In the genomic region with DNA sequence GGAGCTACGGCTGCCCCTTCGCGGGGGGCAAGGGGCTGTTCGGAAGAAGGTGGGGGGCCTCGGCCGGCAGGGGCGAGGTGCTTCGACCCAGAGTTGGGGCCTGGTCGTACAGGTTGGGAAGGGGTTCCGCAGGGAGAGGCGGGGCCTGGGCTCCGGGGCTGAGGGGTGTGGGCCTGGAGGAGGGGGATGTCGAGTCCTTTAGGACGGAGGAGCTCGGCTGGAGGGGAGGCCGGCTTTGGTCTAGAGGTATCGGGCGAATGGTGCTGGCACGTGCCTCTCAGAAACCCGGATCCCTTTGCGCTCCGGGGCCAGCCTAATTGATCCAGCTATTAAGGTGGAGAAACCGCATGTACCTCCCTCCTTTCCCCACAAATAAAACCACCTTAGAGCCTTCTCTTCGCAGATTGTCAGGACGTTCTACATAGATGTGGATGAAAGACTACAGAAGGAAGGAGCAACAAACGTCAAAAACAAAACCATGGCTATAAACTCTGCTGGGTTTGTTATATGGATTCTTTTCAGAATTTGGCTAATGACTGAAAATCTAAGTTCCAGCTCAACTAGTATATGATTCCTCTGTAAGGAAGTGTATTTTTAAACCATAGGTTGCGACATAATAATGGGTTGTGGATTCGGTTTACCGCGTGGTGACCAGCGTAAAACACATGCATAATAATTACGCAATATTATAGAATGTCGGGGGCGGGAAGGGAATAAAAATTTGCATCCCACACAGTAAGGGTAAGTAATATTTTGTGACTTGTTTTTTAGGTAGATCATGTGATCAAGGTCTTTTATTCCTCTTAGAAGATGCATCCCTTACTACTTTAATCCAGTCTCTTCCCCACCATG, we compare ENCODE assay signal across 1 cellular context.
TF ChIP-seq lines count a peak whose summit lies in the region.

No MANE protein-coding gene starts in this region.

TF ChIP-seq in HEK293, 187 proteins besides CTCF, POLR2A, EP300 and RAD21 (continued from another document and continues in another):
- TF ChIP-seq ZBTB10 (tag by site-specific recombination; IDR thresholded peaks at IDR 0.05) (0 out of 2 replicates have a peak, but pooled peaks have one; percentile 28), ZBTB17 (tag by site-specific recombination; IDR thresholded peaks at IDR 0.05) (no peak), ZNF639 (tag by site-specific recombination; IDR thresholded peaks at IDR 0.05) (no peak), HOXA7 (CRISPR knock-in tag; IDR thresholded peaks at IDR 0.05; ENCODE audit: borderline replicate concordance) (no peak), ZNF529 (tag by site-specific recombination; IDR thresholded peaks at IDR 0.05; ENCODE audit: insufficient replicate concordance) (no peak), ZNF266 (tag by site-specific recombination; IDR thresholded peaks at IDR 0.05; ENCODE audit: low read depth) (no peak), PRDM1 (tag by site-specific recombination; IDR thresholded peaks at IDR 0.05) (no peak), ZNF146 (tag by site-specific recombination; IDR thresholded peaks at IDR 0.05) (no peak), ZNF155 (tag by site-specific recombination; IDR thresholded peaks at IDR 0.05) (no peak), ZNF488 (tag by site-specific recombination; IDR thresholded peaks at IDR 0.05) (no peak), ZBTB48 (tag by site-specific recombination; IDR thresholded peaks at IDR 0.05) (0 out of 2 replicates have a peak, but pooled peaks have one; percentile 40), ZBTB6 (tag by site-specific recombination; IDR thresholded peaks at IDR 0.05) (no peak), ZNF561 (tag by site-specific recombination; IDR thresholded peaks at IDR 0.05; ENCODE audit: borderline replicate concordance) (no peak), ZNF600 (tag by site-specific recombination; IDR thresholded peaks at IDR 0.05) (no peak), GLIS1 (tag by site-specific recombination; IDR thresholded peaks at IDR 0.05) (peak; percentile 93), ZNF501 (tag by site-specific recombination; IDR thresholded peaks at IDR 0.05) (no peak), ZNF596 (tag by site-specific recombination; IDR thresholded peaks at IDR 0.05) (no peak), ZNF23 (tag by site-specific recombination; IDR thresholded peaks at IDR 0.05; ENCODE audit: borderline replicate concordance) (no peak), ZNF48 (tag by site-specific recombination; IDR thresholded peaks at IDR 0.05) (no peak), ZNF549 (tag by site-specific recombination; IDR thresholded peaks at IDR 0.05) (no peak), ZFHX2 (tag by site-specific recombination; conservative IDR thresholded peaks at IDR 0.05) (no peak), TRIM28 (IDR thresholded peaks at IDR 0.05; ENCODE audit: borderline replicate concordance, low read length) (no peak), ZNF132 (tag by site-specific recombination; IDR thresholded peaks at IDR 0.05; ENCODE audit: borderline replicate concordance) (no peak), KLF7 (tag by site-specific recombination; IDR thresholded peaks at IDR 0.05; ENCODE audit: borderline replicate concordance) (no peak), ZNF560 (tag by site-specific recombination; IDR thresholded peaks at IDR 0.05; ENCODE audit: borderline replicate concordance) (no peak), ZNF16 (tag by site-specific recombination; IDR thresholded peaks at IDR 0.05; ENCODE audit: low read depth) (no peak), SP3 (tag by site-specific recombination; IDR thresholded peaks at IDR 0.05) (peak; percentile 57; the same call in 1 of the 2 replicates), MYNN (tag by site-specific recombination; IDR thresholded peaks at IDR 0.05; ENCODE audit: borderline replicate concordance) (no peak)
- TF ChIP-seq, protein P1, sequence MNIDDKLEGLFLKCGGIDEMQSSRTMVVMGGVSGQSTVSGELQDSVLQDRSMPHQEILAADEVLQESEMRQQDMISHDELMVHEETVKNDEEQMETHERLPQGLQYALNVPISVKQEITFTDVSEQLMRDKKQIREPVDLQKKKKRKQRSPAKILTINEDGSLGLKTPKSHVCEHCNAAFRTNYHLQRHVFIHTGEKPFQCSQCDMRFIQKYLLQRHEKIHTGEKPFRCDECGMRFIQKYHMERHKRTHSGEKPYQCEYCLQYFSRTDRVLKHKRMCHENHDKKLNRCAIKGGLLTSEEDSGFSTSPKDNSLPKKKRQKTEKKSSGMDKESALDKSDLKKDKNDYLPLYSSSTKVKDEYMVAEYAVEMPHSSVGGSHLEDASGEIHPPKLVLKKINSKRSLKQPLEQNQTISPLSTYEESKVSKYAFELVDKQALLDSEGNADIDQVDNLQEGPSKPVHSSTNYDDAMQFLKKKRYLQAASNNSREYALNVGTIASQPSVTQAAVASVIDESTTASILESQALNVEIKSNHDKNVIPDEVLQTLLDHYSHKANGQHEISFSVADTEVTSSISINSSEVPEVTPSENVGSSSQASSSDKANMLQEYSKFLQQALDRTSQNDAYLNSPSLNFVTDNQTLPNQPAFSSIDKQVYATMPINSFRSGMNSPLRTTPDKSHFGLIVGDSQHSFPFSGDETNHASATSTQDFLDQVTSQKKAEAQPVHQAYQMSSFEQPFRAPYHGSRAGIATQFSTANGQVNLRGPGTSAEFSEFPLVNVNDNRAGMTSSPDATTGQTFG (tag by site-specific recombination; IDR thresholded peaks at IDR 0.05; ENCODE audit: borderline replicate concordance) = no peak
- TF ChIP-seq, protein P2, sequence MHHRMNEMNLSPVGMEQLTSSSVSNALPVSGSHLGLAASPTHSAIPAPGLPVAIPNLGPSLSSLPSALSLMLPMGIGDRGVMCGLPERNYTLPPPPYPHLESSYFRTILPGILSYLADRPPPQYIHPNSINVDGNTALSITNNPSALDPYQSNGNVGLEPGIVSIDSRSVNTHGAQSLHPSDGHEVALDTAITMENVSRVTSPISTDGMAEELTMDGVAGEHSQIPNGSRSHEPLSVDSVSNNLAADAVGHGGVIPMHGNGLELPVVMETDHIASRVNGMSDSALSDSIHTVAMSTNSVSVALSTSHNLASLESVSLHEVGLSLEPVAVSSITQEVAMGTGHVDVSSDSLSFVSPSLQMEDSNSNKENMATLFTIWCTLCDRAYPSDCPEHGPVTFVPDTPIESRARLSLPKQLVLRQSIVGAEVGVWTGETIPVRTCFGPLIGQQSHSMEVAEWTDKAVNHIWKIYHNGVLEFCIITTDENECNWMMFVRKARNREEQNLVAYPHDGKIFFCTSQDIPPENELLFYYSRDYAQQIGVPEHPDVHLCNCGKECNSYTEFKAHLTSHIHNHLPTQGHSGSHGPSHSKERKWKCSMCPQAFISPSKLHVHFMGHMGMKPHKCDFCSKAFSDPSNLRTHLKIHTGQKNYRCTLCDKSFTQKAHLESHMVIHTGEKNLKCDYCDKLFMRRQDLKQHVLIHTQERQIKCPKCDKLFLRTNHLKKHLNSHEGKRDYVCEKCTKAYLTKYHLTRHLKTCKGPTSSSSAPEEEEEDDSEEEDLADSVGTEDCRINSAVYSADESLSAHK (tag by site-specific recombination; IDR thresholded peaks at IDR 0.05) = no peak
- TF ChIP-seq, protein P3, sequence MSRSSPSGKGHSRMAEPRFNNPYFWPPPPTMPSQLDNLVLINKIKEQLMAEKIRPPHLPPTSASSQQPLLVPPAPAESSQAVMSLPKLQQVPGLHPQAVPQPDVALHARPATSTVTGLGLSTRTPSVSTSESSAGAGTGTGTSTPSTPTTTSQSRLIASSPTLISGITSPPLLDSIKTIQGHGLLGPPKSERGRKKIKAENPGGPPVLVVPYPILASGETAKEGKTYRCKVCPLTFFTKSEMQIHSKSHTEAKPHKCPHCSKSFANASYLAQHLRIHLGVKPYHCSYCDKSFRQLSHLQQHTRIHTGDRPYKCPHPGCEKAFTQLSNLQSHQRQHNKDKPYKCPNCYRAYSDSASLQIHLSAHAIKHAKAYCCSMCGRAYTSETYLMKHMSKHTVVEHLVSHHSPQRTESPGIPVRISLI (tag by site-specific recombination; IDR thresholded peaks at IDR 0.05) = no peak
- TF ChIP-seq, protein P4, sequence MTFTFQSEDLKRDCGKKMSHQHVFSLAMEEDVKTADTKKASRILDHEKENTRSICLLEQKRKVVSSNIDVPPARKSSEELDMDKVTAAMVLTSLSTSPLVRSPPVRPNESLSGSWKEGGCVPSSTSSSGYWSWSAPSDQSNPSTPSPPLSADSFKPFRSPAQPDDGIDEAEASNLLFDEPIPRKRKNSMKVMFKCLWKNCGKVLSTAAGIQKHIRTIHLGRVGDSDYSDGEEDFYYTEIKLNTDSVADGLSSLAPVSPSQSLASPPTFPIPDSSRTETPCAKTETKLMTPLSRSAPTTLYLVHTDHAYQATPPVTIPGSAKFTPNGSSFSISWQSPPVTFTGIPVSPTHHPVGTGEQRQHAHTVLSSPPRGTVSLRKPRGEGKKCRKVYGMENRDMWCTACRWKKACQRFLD (tag by site-specific recombination; IDR thresholded peaks at IDR 0.05) = no peak
- TF ChIP-seq, protein P5, sequence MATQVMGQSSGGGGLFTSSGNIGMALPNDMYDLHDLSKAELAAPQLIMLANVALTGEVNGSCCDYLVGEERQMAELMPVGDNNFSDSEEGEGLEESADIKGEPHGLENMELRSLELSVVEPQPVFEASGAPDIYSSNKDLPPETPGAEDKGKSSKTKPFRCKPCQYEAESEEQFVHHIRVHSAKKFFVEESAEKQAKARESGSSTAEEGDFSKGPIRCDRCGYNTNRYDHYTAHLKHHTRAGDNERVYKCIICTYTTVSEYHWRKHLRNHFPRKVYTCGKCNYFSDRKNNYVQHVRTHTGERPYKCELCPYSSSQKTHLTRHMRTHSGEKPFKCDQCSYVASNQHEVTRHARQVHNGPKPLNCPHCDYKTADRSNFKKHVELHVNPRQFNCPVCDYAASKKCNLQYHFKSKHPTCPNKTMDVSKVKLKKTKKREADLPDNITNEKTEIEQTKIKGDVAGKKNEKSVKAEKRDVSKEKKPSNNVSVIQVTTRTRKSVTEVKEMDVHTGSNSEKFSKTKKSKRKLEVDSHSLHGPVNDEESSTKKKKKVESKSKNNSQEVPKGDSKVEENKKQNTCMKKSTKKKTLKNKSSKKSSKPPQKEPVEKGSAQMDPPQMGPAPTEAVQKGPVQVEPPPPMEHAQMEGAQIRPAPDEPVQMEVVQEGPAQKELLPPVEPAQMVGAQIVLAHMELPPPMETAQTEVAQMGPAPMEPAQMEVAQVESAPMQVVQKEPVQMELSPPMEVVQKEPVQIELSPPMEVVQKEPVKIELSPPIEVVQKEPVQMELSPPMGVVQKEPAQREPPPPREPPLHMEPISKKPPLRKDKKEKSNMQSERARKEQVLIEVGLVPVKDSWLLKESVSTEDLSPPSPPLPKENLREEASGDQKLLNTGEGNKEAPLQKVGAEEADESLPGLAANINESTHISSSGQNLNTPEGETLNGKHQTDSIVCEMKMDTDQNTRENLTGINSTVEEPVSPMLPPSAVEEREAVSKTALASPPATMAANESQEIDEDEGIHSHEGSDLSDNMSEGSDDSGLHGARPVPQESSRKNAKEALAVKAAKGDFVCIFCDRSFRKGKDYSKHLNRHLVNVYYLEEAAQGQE (tag by site-specific recombination; IDR thresholded peaks at IDR 0.05) = no peak
- TF ChIP-seq, protein P6, sequence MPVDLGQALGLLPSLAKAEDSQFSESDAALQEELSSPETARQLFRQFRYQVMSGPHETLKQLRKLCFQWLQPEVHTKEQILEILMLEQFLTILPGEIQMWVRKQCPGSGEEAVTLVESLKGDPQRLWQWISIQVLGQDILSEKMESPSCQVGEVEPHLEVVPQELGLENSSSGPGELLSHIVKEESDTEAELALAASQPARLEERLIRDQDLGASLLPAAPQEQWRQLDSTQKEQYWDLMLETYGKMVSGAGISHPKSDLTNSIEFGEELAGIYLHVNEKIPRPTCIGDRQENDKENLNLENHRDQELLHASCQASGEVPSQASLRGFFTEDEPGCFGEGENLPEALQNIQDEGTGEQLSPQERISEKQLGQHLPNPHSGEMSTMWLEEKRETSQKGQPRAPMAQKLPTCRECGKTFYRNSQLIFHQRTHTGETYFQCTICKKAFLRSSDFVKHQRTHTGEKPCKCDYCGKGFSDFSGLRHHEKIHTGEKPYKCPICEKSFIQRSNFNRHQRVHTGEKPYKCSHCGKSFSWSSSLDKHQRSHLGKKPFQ (tag by site-specific recombination; IDR thresholded peaks at IDR 0.05) = no peak
